In genomic region chr9:21030389-21031035, GRCh38 we compare ENCODE assay signal across 8 cellular contexts. TPM values are rescaled to one million over a fixed set of nuclear protein-coding genes. Genes with fewer than 3 reads are reported as not detected.
A peak's percentile ranks its signal among the peaks of the same experiment; 100 is the strongest.
DNase-seq lines count a peak whose midpoint lies in the region; ATAC-seq and TF ChIP-seq lines count a peak whose summit lies in the region.

No MANE protein-coding gene starts in this region.

- H3K79me2 ChIP-seq in DOHH2 (ENCODE audit: control insufficient read depth, low read length) = no peaks in the 10 kb centered on the region

- ATAC-seq in GM19351 (IDR thresholded peaks at IDR 0.05; ENCODE audit: unreplicated experiment) (peak; percentile 76), HG03342 (IDR thresholded peaks at IDR 0.05; ENCODE audit: unreplicated experiment) (peak; percentile 83)

- no peaks in the 10 kb centered on the region for H4K20me1 ChIP-seq in DOHH2 (ENCODE audit: control insufficient read depth, insufficient read depth, low read depth, low read length)

- H3K9me3 ChIP-seq in DOHH2 (ENCODE audit: control insufficient read depth, insufficient read depth, low read length) = no peaks in the 10 kb centered on the region
- H3K9me3 ChIP-seq in skeletal muscle satellite cell (replicated peaks; ENCODE audit: low read length) = no peaks in the 10 kb centered on the region

- no peaks in the 10 kb centered on the region for H3K27me3 ChIP-seq in DOHH2 (ENCODE audit: control insufficient read depth, low read length)
- H3K27me3 ChIP-seq in skeletal muscle satellite cell (ENCODE audit: control insufficient read depth, insufficient read depth, low read length) = no peaks in the 10 kb centered on the region

- H3K9me2 ChIP-seq in DOHH2 (replicated peaks; ENCODE audit: control insufficient read depth, low read length) = no peaks in the 10 kb centered on the region

- no peak for TF ChIP-seq POLR2A in lower leg skin (IDR thresholded peaks at IDR 0.05)

- no peaks in the 10 kb centered on the region for H3F3A ChIP-seq in DOHH2 (ENCODE audit: control insufficient read depth, insufficient read depth)

- H3K4me3 ChIP-seq in DOHH2 (ENCODE audit: low read length) (peak overlapping the region; percentile 66), skeletal muscle satellite cell (ENCODE audit: low read length) (peak overlapping the region; percentile 64), lower leg skin (ENCODE audit: low read depth, poor library complexity, severe bottlenecking) (no peak overlapping the region)

- peak; percentile 11 to 26 for DNase-seq in activated CD4-positive, alpha-beta T cell treated with anti-CD3 and anti-CD28 coated beads, Interleukin-2, amount 50 U/mL, for 48 hours
- DNase-seq in glomerular visceral epithelial cell (ENCODE audit: extremely low spot score) = peak; percentile 46
- DNase-seq in lower leg skin (ENCODE audit: low spot score in 2 of 2) = no peak
- DNase-seq in SK-N-DZ (ENCODE audit: low spot score) = no peak

- H3K27ac ChIP-seq in DOHH2 (ENCODE audit: low read depth, low read length) = no peak overlapping the region

- TF ChIP-seq CTCF in DOHH2 (IDR thresholded peaks at IDR 0.05; ENCODE audit: low read depth, low read length, poor library complexity, severe bottlenecking) = no peak
- no peak for TF ChIP-seq CTCF in lower leg skin (IDR thresholded peaks at IDR 0.05)

- H3K4me2 ChIP-seq in DOHH2 (ENCODE audit: low read length) (peak overlapping the region; percentile 66), skeletal muscle satellite cell (ENCODE audit: low read length) (peak overlapping the region; percentile 77)

- peak overlapping the region; percentile 53 for H3K9ac ChIP-seq in skeletal muscle satellite cell (ENCODE audit: low read depth, low read length)

- WGBS in lower leg skin, 2 donors = 59 to 60% methylated on average over 5 of the region's 5 CpGs

- H3K36me3 ChIP-seq in DOHH2 (ENCODE audit: control insufficient read depth, low read length) = no peaks in the 10 kb centered on the region
- H3K36me3 ChIP-seq in skeletal muscle satellite cell (ENCODE audit: insufficient read depth, low read length) = no peaks in the 10 kb centered on the region

- H3K4me1 ChIP-seq in DOHH2 (ENCODE audit: control insufficient read depth, low read length) = peaks cover 23% of the 10 kb centered on the region
- H3K4me1 ChIP-seq in skeletal muscle satellite cell (ENCODE audit: control insufficient read depth, insufficient read depth, low read length) = peaks cover 31% of the 10 kb centered on the region

- intact Hi-C loops in lower leg skin (cut with DNase I; ENCODE audit: low total_unique reads) = no loop called here

RNA-seq across cellular contexts. Expression of gene HACD4, which starts 0.9 kb away (rescaled TPM):
- 2.2 and 2.5 TPM in 2 replicates for total RNA-seq in skeletal muscle satellite cell (2012; rRNA removed)
- 1 to 10 TPM; 1.0 to 3.8 (median 2.8) TPM for total RNA-seq in lower leg skin
- not detected in 2 replicates for polyA plus RNA-seq in SK-N-DZ (2014; cell fraction: cytosol; rRNA removed)
- not detected in 2 replicates for polyA plus RNA-seq in SK-N-DZ (2014; cell fraction: nucleus; rRNA removed)

RNA-seq across cellular contexts. Expression of gene IFNB1, which starts 47.2 kb away (rescaled TPM):
- not detected in 2 replicates for total RNA-seq in skeletal muscle satellite cell (2012; rRNA removed)
- not detected for total RNA-seq in lower leg skin
- not detected in 2 replicates for polyA plus RNA-seq in SK-N-DZ (2014; cell fraction: cytosol; rRNA removed)
- polyA plus RNA-seq in SK-N-DZ (2014; cell fraction: nucleus; rRNA removed) = not detected in 2 replicates

Comparison
In these comparisons a context has a peak if more than half of its experiments do, and no peak if none do; other contexts are left out.
1. DNase-seq: peak in activated CD4-positive, alpha-beta T cell treated with anti-CD3 and anti-CD28 coated beads, Interleukin-2, amount 50 U/mL, for 48 hours (2 of 2) and glomerular visceral epithelial cell (single experiment); none in lower leg skin (0 of 2) and SK-N-DZ (single experiment).